ENCODE assay signal across 13 cellular contexts in the genomic region with DNA sequence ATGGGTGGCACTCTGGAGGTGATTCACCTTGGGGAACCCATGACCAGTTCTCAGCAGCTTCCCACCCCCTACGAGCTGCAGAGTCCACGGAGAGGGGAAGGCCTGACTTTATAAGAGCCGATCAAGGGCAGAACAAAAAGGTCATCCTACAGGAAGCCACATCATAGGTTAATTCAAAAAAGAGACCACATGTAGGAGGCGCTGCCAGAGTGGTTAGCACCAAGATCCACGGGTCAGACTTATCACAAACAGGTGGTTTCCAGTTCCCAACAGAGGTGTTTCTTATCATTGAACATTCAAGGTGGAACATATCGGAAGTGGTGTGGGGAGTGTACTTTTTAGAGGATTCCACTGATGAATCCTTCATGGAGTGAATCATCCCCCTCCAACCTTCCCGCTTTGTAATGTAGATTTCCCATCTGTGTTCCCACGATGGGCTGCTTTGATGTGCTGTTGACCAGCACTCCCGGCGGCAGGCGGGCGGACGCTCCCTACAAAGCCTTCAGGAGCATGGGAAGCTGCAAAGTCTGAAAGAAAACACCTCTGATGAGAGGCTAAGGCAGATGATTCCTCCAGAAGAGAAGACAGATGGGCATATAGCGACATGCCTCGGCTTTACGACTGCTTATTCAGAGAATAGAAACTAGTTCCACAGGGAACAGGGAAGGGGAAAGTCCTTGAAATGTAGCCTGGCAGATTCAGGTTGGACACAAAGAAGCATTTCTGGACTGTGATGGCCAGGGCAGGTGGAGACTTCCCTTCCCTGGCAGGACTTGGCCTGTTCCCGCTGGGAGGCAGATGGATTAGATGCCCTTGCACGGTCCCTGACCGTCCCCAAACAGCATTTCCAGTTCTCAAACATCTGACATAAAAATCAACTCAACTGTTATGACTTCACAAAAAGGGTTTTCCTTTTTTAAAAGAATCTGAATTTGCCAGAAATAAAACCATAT.
A peak's percentile ranks its signal among the peaks of the same experiment; 100 is the strongest.
DNase-seq lines count a peak whose midpoint lies in the region.
"Had no signal": no experiment of that assay in that cellular context is flagged by ENCODE, and none has a peak within 500 bp of the region (broad histone marks: within the 10 kb centered on the region; RNA-seq: fewer than 3 reads in every experiment).

No MANE protein-coding gene starts in this region.

- H3K36me3 Mint-ChIP-seq in activated T-cell treated with anti-CD3 and anti-CD28 coated beads, Interleukin-2, amount 50 U/mL, for 24 hours (ENCODE audit: low read depth): no peaks in the 10 kb centered on the region
- H3K36me3 Mint-ChIP-seq in activated T-helper 1 cell treated with anti-CD3 and anti-CD28 coated beads, Interleukin-12 subunit alpha, Interleukin-12 subunit beta, Interleukin-2, Interleukin-4 antibody, amounts not matched to agents 30 ng/mL and 10 ng/mL and 1 ng/mL, durations not matched to agents 14 hours and 24 hours and 36 hours (ENCODE audit: low read depth): no peaks in the 10 kb centered on the region
- no peaks in the 10 kb centered on the region for H3K36me3 Mint-ChIP-seq in stimulated activated naive CD8-positive, alpha-beta T cell treated with anti-CD3 and anti-CD28 coated beads, Interleukin-15, Interleukin-2, amounts not matched to agents 100 ng/mL and 50 ng/mL, for 24 hours (ENCODE audit: low read depth)
- H3K36me3 Mint-ChIP-seq: activated naive CD4-positive, alpha-beta T cell treated with anti-CD3 and anti-CD28 coated beads, Interleukin-2, amount 50 U/mL, for 24 hours had no signal

- peaks cover 12% of the 10 kb centered on the region for H3K4me1 Mint-ChIP-seq in activated T-cell treated with anti-CD3 and anti-CD28 coated beads, Interleukin-2, amount 50 U/mL, for 24 hours (ENCODE audit: low read depth)
- H3K4me1 Mint-ChIP-seq in activated T-helper 1 cell treated with anti-CD3 and anti-CD28 coated beads, Interleukin-12 subunit alpha, Interleukin-12 subunit beta, Interleukin-2, Interleukin-4 antibody, amounts not matched to agents 30 ng/mL and 10 ng/mL and 1 ng/mL, durations not matched to agents 14 hours and 24 hours and 36 hours (ENCODE audit: low read depth): peaks cover 26% of the 10 kb centered on the region
- peaks cover 34% of the 10 kb centered on the region for H3K4me1 Mint-ChIP-seq in stimulated activated naive CD8-positive, alpha-beta T cell treated with anti-CD3 and anti-CD28 coated beads, Interleukin-15, Interleukin-2, amounts not matched to agents 100 ng/mL and 50 ng/mL, for 24 hours (ENCODE audit: low read depth)
- H3K4me1 Mint-ChIP-seq: activated naive CD4-positive, alpha-beta T cell treated with anti-CD3 and anti-CD28 coated beads, Interleukin-2, amount 50 U/mL, for 24 hours had no signal

- DNase-seq in activated T-cell treated with anti-CD3 and anti-CD28 coated beads for 48 hours (ENCODE audit: low read depth) (peak; percentile 3), islet precursor cell (peak; percentile 94), SHP77 (lab: John Stamatoyannopoulos, UW) (no peak), 8988T (no peak), dedifferentiated amniotic fluid mesenchymal stem cell (ENCODE audit: extremely low spot score) (no peak)
- DNase-seq in activated T-cell treated with anti-CD3 and anti-CD28 coated beads, Interleukin-2, amount 50 U/mL, for 24 hours: no peak
- DNase-seq in activated T-helper 1 cell treated with anti-CD3 and anti-CD28 coated beads, Interleukin-12 subunit alpha, Interleukin-12 subunit beta, Interleukin-2, Interleukin-4 antibody, amounts not matched to agents 30 ng/mL and 10 ng/mL and 1 ng/mL, durations not matched to agents 14 hours and 24 hours and 36 hours (ENCODE audit: low spot score): no peak
- DNase-seq: effector memory CD8-positive, alpha-beta T cell; mucosa of descending colon; NCI-H2171; RPMI8226 had no signal

- no peaks in the 10 kb centered on the region for H3K9me3 Mint-ChIP-seq in activated T-cell treated with anti-CD3 and anti-CD28 coated beads, Interleukin-2, amount 50 U/mL, for 24 hours
- no peaks in the 10 kb centered on the region for H3K9me3 Mint-ChIP-seq in activated T-helper 1 cell treated with anti-CD3 and anti-CD28 coated beads, Interleukin-12 subunit alpha, Interleukin-12 subunit beta, Interleukin-2, Interleukin-4 antibody, amounts not matched to agents 30 ng/mL and 10 ng/mL and 1 ng/mL, durations not matched to agents 14 hours and 24 hours and 36 hours
- no peaks in the 10 kb centered on the region for H3K9me3 Mint-ChIP-seq in stimulated activated naive CD8-positive, alpha-beta T cell treated with anti-CD3 and anti-CD28 coated beads, Interleukin-15, Interleukin-2, amounts not matched to agents 100 ng/mL and 50 ng/mL, for 24 hours
- H3K9me3 Mint-ChIP-seq: activated naive CD4-positive, alpha-beta T cell treated with anti-CD3 and anti-CD28 coated beads, Interleukin-2, amount 50 U/mL, for 24 hours; effector memory CD8-positive, alpha-beta T cell had no signal

- intact Hi-C loops in activated T-helper 1 cell treated with anti-CD3 and anti-CD28 coated beads, Interleukin-12 subunit alpha, Interleukin-12 subunit beta, Interleukin-2, Interleukin-4 antibody, amounts not matched to agents 30 ng/mL and 10 ng/mL and 1 ng/mL, durations not matched to agents 14 hours and 24 hours and 36 hours (cut with micrococcal nuclease): loop anchor here (2.0 kb wide), 1 partner anchor 33 kb away; no protein-coding TSS in a partner anchor

- no peaks in the 10 kb centered on the region for H3K27me3 Mint-ChIP-seq in activated T-cell treated with anti-CD3 and anti-CD28 coated beads, Interleukin-2, amount 50 U/mL, for 24 hours
- peaks cover 10% of the 10 kb centered on the region for H3K27me3 Mint-ChIP-seq in activated T-helper 1 cell treated with anti-CD3 and anti-CD28 coated beads, Interleukin-12 subunit alpha, Interleukin-12 subunit beta, Interleukin-2, Interleukin-4 antibody, amounts not matched to agents 30 ng/mL and 10 ng/mL and 1 ng/mL, durations not matched to agents 14 hours and 24 hours and 36 hours (ENCODE audit: insufficient read depth)
- H3K27me3 Mint-ChIP-seq in stimulated activated naive CD8-positive, alpha-beta T cell treated with anti-CD3 and anti-CD28 coated beads, Interleukin-15, Interleukin-2, amounts not matched to agents 100 ng/mL and 50 ng/mL, for 24 hours: peaks cover 7% of the 10 kb centered on the region
- H3K27me3 Mint-ChIP-seq: activated naive CD4-positive, alpha-beta T cell treated with anti-CD3 and anti-CD28 coated beads, Interleukin-2, amount 50 U/mL, for 24 hours had no signal

- no peak overlapping the region for H3K27ac Mint-ChIP-seq in activated T-cell treated with anti-CD3 and anti-CD28 coated beads, Interleukin-2, amount 50 U/mL, for 24 hours
- peak overlapping the region; percentile 61 for H3K27ac Mint-ChIP-seq in activated T-helper 1 cell treated with anti-CD3 and anti-CD28 coated beads, Interleukin-12 subunit alpha, Interleukin-12 subunit beta, Interleukin-2, Interleukin-4 antibody, amounts not matched to agents 30 ng/mL and 10 ng/mL and 1 ng/mL, durations not matched to agents 14 hours and 24 hours and 36 hours
- H3K27ac Mint-ChIP-seq in stimulated activated naive CD8-positive, alpha-beta T cell treated with anti-CD3 and anti-CD28 coated beads, Interleukin-15, Interleukin-2, amounts not matched to agents 100 ng/mL and 50 ng/mL, for 24 hours: peak overlapping the region; percentile 65
- H3K27ac Mint-ChIP-seq: activated naive CD4-positive, alpha-beta T cell treated with anti-CD3 and anti-CD28 coated beads, Interleukin-2, amount 50 U/mL, for 24 hours; effector memory CD8-positive, alpha-beta T cell had no signal

- no peak overlapping the region for H3K4me3 Mint-ChIP-seq in activated T-cell treated with anti-CD3 and anti-CD28 coated beads, Interleukin-2, amount 50 U/mL, for 24 hours
- H3K4me3 Mint-ChIP-seq in activated T-helper 1 cell treated with anti-CD3 and anti-CD28 coated beads, Interleukin-12 subunit alpha, Interleukin-12 subunit beta, Interleukin-2, Interleukin-4 antibody, amounts not matched to agents 30 ng/mL and 10 ng/mL and 1 ng/mL, durations not matched to agents 14 hours and 24 hours and 36 hours: no peak overlapping the region
- no peak overlapping the region for H3K4me3 Mint-ChIP-seq in stimulated activated naive CD8-positive, alpha-beta T cell treated with anti-CD3 and anti-CD28 coated beads, Interleukin-15, Interleukin-2, amounts not matched to agents 100 ng/mL and 50 ng/mL, for 24 hours
- H3K4me3 Mint-ChIP-seq: activated naive CD4-positive, alpha-beta T cell treated with anti-CD3 and anti-CD28 coated beads, Interleukin-2, amount 50 U/mL, for 24 hours; effector memory CD8-positive, alpha-beta T cell had no signal

Comparison
In these comparisons a context has a peak if more than half of its experiments do, and no peak if none do; other contexts are left out.
1. DNase-seq: peak in activated T-cell treated with anti-CD3 and anti-CD28 coated beads for 48 hours (single experiment) and islet precursor cell (single experiment); none in activated T-cell treated with anti-CD3 and anti-CD28 coated beads, Interleukin-2, amount 50 U/mL, for 24 hours (single experiment), activated T-helper 1 cell treated with anti-CD3 and anti-CD28 coated beads, Interleukin-12 subunit alpha, Interleukin-12 subunit beta, Interleukin-2, Interleukin-4 antibody, amounts not matched to agents 30 ng/mL and 10 ng/mL and 1 ng/mL, durations not matched to agents 14 hours and 24 hours and 36 hours (single experiment), SHP77 (0 of 2), 8988T (single experiment) and dedifferentiated amniotic fluid mesenchymal stem cell (single experiment).